ENCODE assay signal across 22 cellular contexts in genomic region chr11:65703846-65704245, GRCh38. TPM values are rescaled to one million over a fixed set of nuclear protein-coding genes. Genes with fewer than 3 reads are reported as not detected.
A peak's percentile ranks its signal among the peaks of the same experiment; 100 is the strongest.
DNase-seq lines count a peak whose midpoint lies in the region; TF ChIP-seq lines count a peak whose summit lies in the region.
"Had no signal": no experiment of that assay in that cellular context is flagged by ENCODE, and none has a peak within 500 bp of the region (broad histone marks: within the 10 kb centered on the region; RNA-seq: fewer than 3 reads in every experiment).

No MANE protein-coding gene starts in this region.

- peaks cover 76% of the 10 kb centered on the region for H3K4me1 ChIP-seq in BLaER1
- peaks cover 6% of the 10 kb centered on the region; the same call in 1 of the 2 replicates for H3K4me1 ChIP-seq in SJCRH30
- H3K4me1 ChIP-seq in vagina = peaks cover 4% of the 10 kb centered on the region
- H3K4me1 ChIP-seq: A549 had no signal

- no peak overlapping the region for H3K27ac ChIP-seq in BLaER1
- H3K27ac ChIP-seq in SJCRH30 = no peak overlapping the region
- H3K27ac ChIP-seq in vagina = no peak overlapping the region
- H3K27ac ChIP-seq: 22Rv1, A549 had no signal

- H3K9me3 ChIP-seq in BLaER1 = peaks cover 16% of the 10 kb centered on the region
- H3K9me3 ChIP-seq in SJCRH30 (replicated peaks) = peaks cover 6% of the 10 kb centered on the region; the same call in 1 of the 2 replicates
- no peaks in the 10 kb centered on the region for H3K9me3 ChIP-seq in vagina
- H3K9me3 ChIP-seq: A549 had no signal

- DNase-seq in SJCRH30 (peak; percentile 19 to 49), myocyte (ENCODE audit: low read depth) (peak; percentile 61), cortex of kidney (lab: John Stamatoyannopoulos, UW) (no peak), vagina (ENCODE audit: extremely low spot score in 2 of 2) (no peak), NCI-H345 treated with DMSO at 0.1 percent for 48 hours (lab: John Stamatoyannopoulos, UW; ENCODE audit: unreplicated experiment) (no peak)
- DNase-seq: AML-193; C1 segment of cervical spinal cord; CD4-positive, alpha-beta memory T cell; CD4-positive, CD25-positive, alpha-beta regulatory T cell; CD8-positive, alpha-beta memory T cell; COR-L47; DMS 273 treated with DMSO at 0.1 percent for 48 hours; DMS153; DMS53; DMS79; DND-41; EL; GDM1 had no signal

- no peak for TF ChIP-seq POLR2A in vagina (IDR thresholded peaks at IDR 0.05)

- H4K20me1 ChIP-seq in BLaER1 = no peaks in the 10 kb centered on the region

- H3K9ac ChIP-seq in BLaER1 = no peak overlapping the region

- intact Hi-C loops in vagina (cut with DNase I) = loop anchor here (10.0 kb wide), 1 partner anchor 281 kb away; no protein-coding TSS in a partner anchor

- no peak for TF ChIP-seq CTCF in vagina (IDR thresholded peaks at IDR 0.05)

- H3K4me3 ChIP-seq in BLaER1 = no peak overlapping the region
- H3K4me3 ChIP-seq in SJCRH30 = no peak overlapping the region
- no peak overlapping the region for H3K4me3 ChIP-seq in vagina
- H3K4me3 ChIP-seq: A549, GM12878 had no signal

- H3K27me3 ChIP-seq in BLaER1 (no peaks in the 10 kb centered on the region), SJCRH30 (peaks cover 3% of the 10 kb centered on the region; the same call in 1 of the 2 replicates), vagina (no peaks in the 10 kb centered on the region)

- H3K4me2 ChIP-seq in BLaER1 = peak overlapping the region; percentile 80; the same call in 1 of the 2 replicates
- H3K4me2 ChIP-seq: A549 had no signal

- H3K36me3 ChIP-seq in BLaER1 (no peaks in the 10 kb centered on the region), SJCRH30 (no peaks in the 10 kb centered on the region), vagina (no peaks in the 10 kb centered on the region)

RNA-seq across cellular contexts. Expression of gene KAT5, which starts 8.2 kb away (rescaled TPM):
- 30.7 and 34.0 TPM in 2 replicates for total RNA-seq in SJCRH30 (2014; rRNA removed; shearing (Covaris generic))
- total RNA-seq in myocyte (37.8 and 43.2 TPM in 2 replicates), vagina (58.9 TPM)
- 40.1 TPM for polyA plus RNA-seq in myocyte (2012)

RNA-seq across cellular contexts. Expression of gene RNASEH2C, which starts 16.8 kb away (rescaled TPM):
- total RNA-seq in SJCRH30 (2014; rRNA removed; shearing (Covaris generic)) = 49.3 and 50.9 TPM in 2 replicates
- total RNA-seq in myocyte (37.1 and 83.3 TPM in 2 replicates), vagina (66.8 TPM)
- 51.3 TPM for polyA plus RNA-seq in myocyte (2012)

RNA-seq across cellular contexts. Expression of gene RELA, which starts 41.1 kb away (rescaled TPM):
- 37.3 and 38.3 TPM in 2 replicates for total RNA-seq in SJCRH30 (2014; rRNA removed; shearing (Covaris generic))
- 32.8 and 37.1 TPM in 2 replicates for total RNA-seq in myocyte
- polyA plus RNA-seq in myocyte (2012) = 80.7 TPM
- total RNA-seq in vagina = 59.2 TPM

Comparison
In these comparisons a context has a peak if more than half of its experiments do, and no peak if none do; other contexts are left out.
1. DNase-seq: peak in SJCRH30 (2 of 2) and myocyte (single experiment); none in cortex of kidney (single experiment), vagina (0 of 2) and NCI-H345 treated with DMSO at 0.1 percent for 48 hours (single experiment).